9 cellular contexts compared by ENCODE assay signal in the genomic region with DNA sequence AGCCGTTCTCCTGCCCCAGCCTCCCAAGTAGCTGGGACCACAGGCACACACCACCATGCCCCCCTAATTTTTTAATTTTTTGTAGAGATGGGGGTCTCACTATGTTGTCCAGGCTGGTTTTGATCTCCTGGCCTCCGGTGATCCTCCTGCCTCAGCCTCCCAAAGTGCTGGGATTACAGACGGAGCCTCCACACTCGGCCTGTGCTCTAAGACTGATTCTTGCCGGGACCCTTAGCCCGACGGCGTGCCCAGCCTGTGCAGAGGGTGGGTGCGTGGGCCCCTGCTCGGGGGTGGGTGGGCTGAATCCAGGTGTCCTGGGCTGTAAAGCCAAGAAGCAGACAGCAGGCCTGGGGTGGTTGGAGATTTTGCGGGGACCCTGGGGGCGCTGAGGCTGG.
A peak's percentile ranks its signal among the peaks of the same experiment; 100 is the strongest.
DNase-seq lines count a peak whose midpoint lies in the region; ATAC-seq and TF ChIP-seq lines count a peak whose summit lies in the region.
"Had no signal": no experiment of that assay in that cellular context is flagged by ENCODE, and none has a peak within 500 bp of the region (broad histone marks: within the 10 kb centered on the region; RNA-seq: fewer than 3 reads in every experiment).

No MANE protein-coding gene starts in this region.

- POLR2A ChIA-PET in Panc1 (lab: Charles Lee): interaction anchor here (0.5 to 1.0 kb wide), 4 partner anchors 13 to 65 kb away, joined by 4 to 12 read pairs (median 8); a partner anchor contains a TSS

- H3K9ac ChIP-seq in duodenal mucosa (ENCODE audit: low read depth in 1 of 2, low read length in 2 of 2): peak overlapping the region in 1 of 2 donors; percentile 18
- H3K9ac ChIP-seq in mucosa of stomach (ENCODE audit: low read length): peak overlapping the region; percentile 55

- H3K4me3 Mint-ChIP-seq in activated T-cell treated with anti-CD3 and anti-CD28 coated beads, Interleukin-2, amount 50 U/mL, for 24 hours: no peak overlapping the region
- H3K4me3 Mint-ChIP-seq: T-helper 17 cell had no signal

- DNase-seq in Panc1 (ENCODE audit: low read depth, low spot score): no peak
- no peak for DNase-seq in tibial nerve (ENCODE audit: low spot score in 2 of 2)
- no peak for DNase-seq in dermis blood vessel endothelial cell
- no peak for DNase-seq in stimulated activated CD4-positive, alpha-beta T cell treated with anti-CD3 and anti-CD28 coated beads, Interleukin-4, amount 100 ng/mL, for 1 hour
- no peak for DNase-seq in activated T-cell treated with anti-CD3 and anti-CD28 coated beads, Interleukin-2, amount 50 U/mL, for 24 hours
- DNase-seq: activated T-cell treated with anti-CD3 and anti-CD28 coated beads, Interleukin-2, amount 50 U/mL, for 48 hours; T-helper 17 cell had no signal

- peak overlapping the region; percentile 100 for H3K27ac ChIP-seq in Panc1 (ENCODE audit: low read length)
- peak overlapping the region; percentile 75 for H3K27ac ChIP-seq in duodenal mucosa (ENCODE audit: low read depth, low read length)
- H3K27ac ChIP-seq in tibial nerve: peak overlapping the region; percentile 77 to 95 (median 88)

- TF ChIP-seq CTCF in Panc1 (IDR thresholded peaks at IDR 0.05) (no peak), tibial nerve (IDR thresholded peaks at IDR 0.05) (no peak)

- no peak overlapping the region for H3K4me3 ChIP-seq in Panc1 (ENCODE audit: low read depth in 2 of 2, low read length in 2 of 2)
- H3K4me3 ChIP-seq in duodenal mucosa (ENCODE audit: low read depth in 1 of 2, low read length in 2 of 2): no peak overlapping the region
- no peak overlapping the region for H3K4me3 ChIP-seq in mucosa of stomach (ENCODE audit: low read length)
- H3K4me3 ChIP-seq in tibial nerve: peak overlapping the region in 2 of 4 donors; percentile 3 to 28

- intact Hi-C loops in Panc1 (cut with micrococcal nuclease; ENCODE audit: unreplicated experiment): loop anchor here (10.0 kb wide), 1 partner anchor 65 kb away; a partner anchor contains a TSS

- H3K9me3 ChIP-seq in Panc1 (ENCODE audit: control insufficient read depth, insufficient read depth, low read depth, low read length) (no peaks in the 10 kb centered on the region), duodenal mucosa (ENCODE audit: control insufficient read depth in 1 of 2, low read length in 2 of 2) (no peaks in the 10 kb centered on the region), mucosa of stomach (ENCODE audit: control insufficient read depth, low read length) (no peaks in the 10 kb centered on the region), tibial nerve (no peaks in the 10 kb centered on the region)

- no peak for ATAC-seq in Panc1
- ATAC-seq: T-helper 17 cell had no signal

- CTCF ChIA-PET in Panc1 (lab: Charles Lee): interaction anchor here (0.5 kb wide), 1 partner anchor 39 kb away, joined by 5 read pairs; no protein-coding TSS in a partner anchor

- in situ Hi-C loops in Panc1 (cut with HindIII; ENCODE audit: low pct_unique_long_range_greater_than_20kb, low sequenced_read_pairs): no loop called here

- H3K9me3 Mint-ChIP-seq in activated T-cell treated with anti-CD3 and anti-CD28 coated beads, Interleukin-2, amount 50 U/mL, for 24 hours: no peaks in the 10 kb centered on the region

- H3K27ac Mint-ChIP-seq in activated T-cell treated with anti-CD3 and anti-CD28 coated beads, Interleukin-2, amount 50 U/mL, for 24 hours: no peak overlapping the region
- H3K27ac Mint-ChIP-seq: T-helper 17 cell had no signal

- no TSS peak for BruUV-seq in Panc1 (replicated peaks; lab: Mats Ljungman, UMichigan)

- H3K4me1 ChIP-seq in Panc1 (ENCODE audit: control insufficient read depth, insufficient read depth, low read length): peaks cover 56% of the 10 kb centered on the region
- H3K4me1 ChIP-seq in duodenal mucosa (ENCODE audit: control insufficient read depth in 1 of 2, insufficient read depth in 2 of 2, low read length in 2 of 2): peaks cover 6 to 19% of the 10 kb centered on the region in 2 donors
- peaks cover 35% of the 10 kb centered on the region for H3K4me1 ChIP-seq in mucosa of stomach (ENCODE audit: control insufficient read depth, insufficient read depth, low read length)
- peaks cover 0 to 64% (median 51%) of the 10 kb centered on the region in 4 donors for H3K4me1 ChIP-seq in tibial nerve

- H3K4me1 Mint-ChIP-seq in activated T-cell treated with anti-CD3 and anti-CD28 coated beads, Interleukin-2, amount 50 U/mL, for 24 hours (ENCODE audit: low read depth): peaks cover 28% of the 10 kb centered on the region

- WGBS in tibial nerve, 2 donors: 80 to 92% methylated on average over 4 to 12 of the region's 12 CpGs

- no peak for TF ChIP-seq POLR2A in tibial nerve (IDR thresholded peaks at IDR 0.05)

- H3K36me3 ChIP-seq in Panc1 (ENCODE audit: control insufficient read depth, insufficient read depth, low read length) (no peaks in the 10 kb centered on the region), duodenal mucosa (ENCODE audit: control insufficient read depth in 1 of 2, insufficient read depth in 2 of 2, low read length in 2 of 2) (no peaks in the 10 kb centered on the region), mucosa of stomach (ENCODE audit: control insufficient read depth, insufficient read depth, low read length) (no peaks in the 10 kb centered on the region), tibial nerve (no peaks in the 10 kb centered on the region)

- H3K36me3 Mint-ChIP-seq in activated T-cell treated with anti-CD3 and anti-CD28 coated beads, Interleukin-2, amount 50 U/mL, for 24 hours (ENCODE audit: low read depth): no peaks in the 10 kb centered on the region

- no peaks in the 10 kb centered on the region for H3K27me3 Mint-ChIP-seq in activated T-cell treated with anti-CD3 and anti-CD28 coated beads, Interleukin-2, amount 50 U/mL, for 24 hours
- H3K27me3 Mint-ChIP-seq: T-helper 17 cell had no signal

- TF ChIP-seq EP300 in tibial nerve (IDR thresholded peaks at IDR 0.05): no peak

- H3K27me3 ChIP-seq in Panc1 (ENCODE audit: control insufficient read depth, insufficient read depth, low read length) (no peaks in the 10 kb centered on the region), duodenal mucosa (ENCODE audit: control insufficient read depth in 1 of 2, insufficient read depth in 2 of 2, low read length in 2 of 2) (no peaks in the 10 kb centered on the region), mucosa of stomach (ENCODE audit: control insufficient read depth, insufficient read depth, low read length) (no peaks in the 10 kb centered on the region), tibial nerve (no peaks in the 10 kb centered on the region)
